In the genomic region with DNA sequence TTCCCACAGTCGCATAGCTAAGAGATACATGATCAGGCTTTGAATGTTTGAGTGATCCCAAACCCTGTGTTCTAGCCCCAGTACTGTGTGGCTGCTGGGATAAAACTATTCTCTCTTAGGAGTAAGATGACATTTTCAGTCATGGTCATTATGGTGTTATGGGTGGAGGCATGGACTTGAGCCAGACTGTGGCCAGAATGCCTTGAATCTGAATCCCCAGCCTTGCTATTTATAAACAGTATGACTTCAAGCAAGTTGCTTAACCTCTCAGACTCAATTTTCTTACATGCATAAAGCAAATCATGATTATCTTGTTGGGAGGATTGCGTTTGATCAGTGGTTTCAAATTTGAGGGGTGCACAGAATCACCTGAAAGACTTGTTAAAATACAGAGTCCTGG, we compare ENCODE assay signal across 20 cellular contexts.
A peak's percentile ranks its signal among the peaks of the same experiment; 100 is the strongest.
DNase-seq lines count a peak whose midpoint lies in the region; ATAC-seq and TF ChIP-seq lines count a peak whose summit lies in the region.
"Had no signal": no experiment of that assay in that cellular context is flagged by ENCODE, and none has a peak within 500 bp of the region (broad histone marks: within the 10 kb centered on the region; RNA-seq: fewer than 3 reads in every experiment).

No MANE protein-coding gene starts in this region.

- H3K27ac ChIP-seq in IMR-90 (ENCODE audit: insufficient read depth, low read length) (peak overlapping the region; percentile 38; the same call in 1 of the 2 replicates), mesenchymal stem cell (ENCODE audit: low read length, poor library complexity, severe bottlenecking) (no peak overlapping the region), prostate gland (no peak overlapping the region)
- H3K27ac ChIP-seq: right lobe of liver, stomach, WERI-Rb-1 had no signal

- no peak overlapping the region for H2AK9ac ChIP-seq in IMR-90 (replicated peaks; ENCODE audit: low read depth, low read length, poor library complexity)

- DNase-seq in AG09319 (ENCODE audit: extremely low read depth, low read depth) (peak; percentile 70), IMR-90 (peak; percentile 88), cardiac fibroblast (ENCODE audit: low read depth in 2 of 2) (peak; percentile 52 to 88), mesenchymal stem cell (peak; percentile 75), prostate gland (ENCODE audit: low spot score) (no peak), DMS153 (lab: John Stamatoyannopoulos, UW) (no peak)
- DNase-seq: activated CD4-positive, alpha-beta memory T cell treated with anti-CD3 and anti-CD28 coated beads, Interleukin-2, amount 10 ng/mL, durations not matched to agents 7 days and 5 days; activated naive CD4-positive, alpha-beta T cell treated with anti-CD3 and anti-CD28 coated beads, Interleukin-2, amount 10 ng/mL, durations not matched to agents 7 days and 5 days; activated T-cell treated with anti-CD3 and anti-CD28 coated beads, Interleukin-2, amount 50 U/mL, for 24 hours; cortex of kidney; KBM-7; NCI-H1092; NCI-H510A treated with DMSO at 0.1 percent for 48 hours; right lobe of liver; stimulated activated CD4-positive, alpha-beta T cell treated with anti-CD3 and anti-CD28 coated beads, Interleukin-2, amount 100 ng/mL, for 24 hours; stomach; WERI-Rb-1 had no signal

- intact Hi-C loops in IMR-90 (cut with micrococcal nuclease) (loop anchor here (5.0 kb wide), 1 partner anchor 977 kb away; the partner anchor contains the start of gene BDNF), prostate gland (cut with DNase I) (no loop called here)

- TF ChIP-seq POLR2A in IMR-90 (IDR thresholded peaks at IDR 0.05; ENCODE audit: low read depth, low read length), result no peak
- TF ChIP-seq POLR2A in prostate gland (IDR thresholded peaks at IDR 0.05), result no peak

- H2AFZ ChIP-seq in IMR-90 (replicated peaks; ENCODE audit: low read length, poor library complexity) (no peak overlapping the region), mesenchymal stem cell (ENCODE audit: low read depth, low read length) (no peak overlapping the region)

- H3K9me1 ChIP-seq in IMR-90 (ENCODE audit: insufficient read depth, low read length), result no peaks in the 10 kb centered on the region; the same call in none of the 2 replicates

- 0 out of 2 replicates have a peak overlapping the region, but pooled peaks have one; percentile 53 for H2AK5ac ChIP-seq in IMR-90 (ENCODE audit: low read depth, low read length)
- no peak overlapping the region for H2AK5ac ChIP-seq in mesenchymal stem cell (ENCODE audit: low read length, severe bottlenecking)

- POLR2A ChIA-PET in IMR-90 (lab: Charles Lee; ENCODE audit: unreplicated experiment), result interaction anchor here (0.6 to 0.9 kb wide), 2 partner anchors 113 to 155 kb away, joined by 3 to 4 read pairs; no protein-coding TSS in a partner anchor

- peaks cover 7% of the 10 kb centered on the region for H3K4me1 ChIP-seq in IMR-90 (ENCODE audit: control insufficient read depth, insufficient read depth, low read length)
- H3K4me1 ChIP-seq in mesenchymal stem cell (ENCODE audit: control insufficient read depth, insufficient read depth, low read depth, low read length), result no peaks in the 10 kb centered on the region
- H3K4me1 ChIP-seq in prostate gland (replicated peaks), result no peaks in the 10 kb centered on the region
- H3K4me1 ChIP-seq: right lobe of liver, stomach had no signal

- ATAC-seq in IMR-90 (ENCODE audit: low read depth) (peak; percentile 82), GM18909 (IDR thresholded peaks at IDR 0.05; ENCODE audit: poor library complexity, unreplicated experiment) (no peak), HG03045 (IDR thresholded peaks at IDR 0.05; ENCODE audit: unreplicated experiment) (no peak)
- ATAC-seq: GM23338, right lobe of liver had no signal

- H3K56ac ChIP-seq in IMR-90 (ENCODE audit: extremely low read depth, insufficient read depth, low read length), result peak overlapping the region; percentile 53

- H2BK120ac ChIP-seq in IMR-90 (ENCODE audit: low read depth, low read length), result peak overlapping the region; percentile 84
- no peak overlapping the region for H2BK120ac ChIP-seq in mesenchymal stem cell (ENCODE audit: low read depth, low read length)

- dilution Hi-C loops in IMR-90 (cut with HindIII; ENCODE audit: low sequenced_read_pairs, unreplicated experiment), result no loop called here

- H4K8ac ChIP-seq in IMR-90 (ENCODE audit: low read depth in 2 of 2, low read length in 2 of 2), result peak overlapping the region; percentile 70 to 90
- H4K8ac ChIP-seq in mesenchymal stem cell (ENCODE audit: low read length), result no peak overlapping the region

- TF ChIP-seq CTCF in AG09319 (IDR thresholded peaks at IDR 0.05; ENCODE audit: low read depth, low read length) (no peak), IMR-90 (conservative IDR thresholded peaks at IDR 0.05; ENCODE audit: low read depth, low read length) (no peak), cardiac fibroblast (IDR thresholded peaks at IDR 0.05; ENCODE audit: low read depth, low read length) (no peak), prostate gland (IDR thresholded peaks at IDR 0.05) (no peak)

- H2BK15ac ChIP-seq in IMR-90 (ENCODE audit: low read depth, low read length) (peak overlapping the region; percentile 78; the same call in 1 of the 3 replicates), mesenchymal stem cell (ENCODE audit: low read depth, poor library complexity, severe bottlenecking) (no peak overlapping the region)

- in situ Hi-C loops in IMR-90 (cut with MboI; ENCODE audit: low sequenced_read_pairs), result no loop called here

- H3K4me3 ChIP-seq in IMR-90 (ENCODE audit: insufficient read depth, low read depth, low read length), result no peak overlapping the region
- H3K4me3 ChIP-seq in cardiac fibroblast (replicated peaks in 1 of 2; ENCODE audit: low read depth in 2 of 2, low read length in 2 of 2), result no peak overlapping the region
- H3K4me3 ChIP-seq in mesenchymal stem cell (ENCODE audit: insufficient read depth in 1 of 2, low read depth in 1 of 2, low read length in 2 of 2), result no peak overlapping the region
- H3K4me3 ChIP-seq in prostate gland, result no peak overlapping the region
- H3K4me3 ChIP-seq: GM23338, right lobe of liver, stomach had no signal

- H4K91ac ChIP-seq in IMR-90 (ENCODE audit: insufficient read depth, low read depth, low read length) (peak overlapping the region; percentile 86), mesenchymal stem cell (ENCODE audit: low read length) (no peak overlapping the region)

- peak overlapping the region; percentile 88; the same call in 1 of the 2 replicates for H3K18ac ChIP-seq in IMR-90 (ENCODE audit: low read depth, low read length)
- no peak overlapping the region for H3K18ac ChIP-seq in mesenchymal stem cell (ENCODE audit: low read depth in 1 of 2, low read length in 2 of 2)

- H4K20me1 ChIP-seq in IMR-90 (ENCODE audit: insufficient read depth, low read length), result no peaks in the 10 kb centered on the region

- H3K27me3 ChIP-seq in IMR-90 (ENCODE audit: control insufficient read depth, insufficient read depth, low read length) (no peaks in the 10 kb centered on the region), mesenchymal stem cell (ENCODE audit: control insufficient read depth in 1 of 2, insufficient read depth in 1 of 2, low read length in 2 of 2) (no peaks in the 10 kb centered on the region), prostate gland (replicated peaks; ENCODE audit: insufficient read depth) (no peaks in the 10 kb centered on the region)
- H3K27me3 ChIP-seq: right lobe of liver, stomach had no signal

- CTCF ChIA-PET in IMR-90 (lab: Yijun Ruan, JAX), result interaction anchor here (0.8 to 0.9 kb wide), 2 partner anchors 11 to 13 kb away, joined by 3 to 8 read pairs; no protein-coding TSS in a partner anchor

- H3K9ac ChIP-seq in IMR-90 (ENCODE audit: low read depth, low read length) (peak overlapping the region; percentile 37; the same call in 1 of the 2 replicates), mesenchymal stem cell (ENCODE audit: low read length) (no peak overlapping the region)

- H3K36me3 ChIP-seq in IMR-90 (ENCODE audit: control insufficient read depth, insufficient read depth, low read length) (no peaks in the 10 kb centered on the region), mesenchymal stem cell (ENCODE audit: control insufficient read depth in 1 of 2, insufficient read depth in 2 of 2, low read depth in 1 of 2, low read length in 2 of 2) (no peaks in the 10 kb centered on the region), prostate gland (no peaks in the 10 kb centered on the region)
- H3K36me3 ChIP-seq: right lobe of liver, stomach, WERI-Rb-1 had no signal

- H4K5ac ChIP-seq in IMR-90 (ENCODE audit: low read depth, low read length), result peak overlapping the region; percentile 97; the same call in 1 of the 2 replicates

- H2BK20ac ChIP-seq in IMR-90 (ENCODE audit: low read depth, low read length), result peak overlapping the region; percentile 87

- H3K14ac ChIP-seq in IMR-90 (replicated peaks; ENCODE audit: low read depth, low read length), result peak overlapping the region; percentile 72; the same call in 1 of the 2 replicates
- H3K14ac ChIP-seq in mesenchymal stem cell (ENCODE audit: low read length in 2 of 2), result no peak overlapping the region

- no peak for TF ChIP-seq RAD21 in IMR-90 (IDR thresholded peaks at IDR 0.05; ENCODE audit: low read length)

- H3K4ac ChIP-seq in IMR-90 (ENCODE audit: low read depth, low read length) (peak overlapping the region; percentile 73), mesenchymal stem cell (ENCODE audit: low read depth in 1 of 2, low read length in 2 of 2) (peak overlapping the region in 1 of 2 experiments; percentile 28)

- H3K23ac ChIP-seq in IMR-90 (ENCODE audit: low read depth, low read length) (peak overlapping the region; percentile 44; the same call in 1 of the 2 replicates), mesenchymal stem cell (ENCODE audit: low read length in 2 of 2) (no peak overlapping the region)

- no CpG with 5 or more reads among the region's 2 CpGs for WGBS in IMR-90 (ENCODE audit: extremely low coverage in 2 of 2, insufficient read length in 1 of 2), 2 experiments
- WGBS in mesenchymal stem cell, result 95% methylated on average over 2 of the region's 2 CpGs
- 98% methylated on average over 2 of the region's 2 CpGs for WGBS in prostate gland

- BruUV-seq in IMR-90 (replicated peaks; lab: Mats Ljungman, UMichigan), result no TSS peak

- H3K79me1 ChIP-seq in IMR-90 (ENCODE audit: low read depth in 1 of 2, low read length in 2 of 2), result no peaks in the 10 kb centered on the region
- no peaks in the 10 kb centered on the region for H3K79me1 ChIP-seq in mesenchymal stem cell (replicated peaks; ENCODE audit: low read length, poor library complexity, severe bottlenecking)

- H2BK12ac ChIP-seq in mesenchymal stem cell (ENCODE audit: low read length in 2 of 2), result peak overlapping the region in 1 of 2 experiments; percentile 52

- H2BK5ac ChIP-seq in IMR-90 (ENCODE audit: low read depth, low read length, poor library complexity, severe bottlenecking), result peak overlapping the region; percentile 92
- peak overlapping the region; percentile 44 for H2BK5ac ChIP-seq in mesenchymal stem cell (ENCODE audit: low read depth, low read length, poor library complexity, severe bottlenecking)

- H3K9me3 ChIP-seq in IMR-90 (ENCODE audit: control insufficient read depth, insufficient read depth, low read length) (no peaks in the 10 kb centered on the region), mesenchymal stem cell (ENCODE audit: control insufficient read depth, low read length) (no peaks in the 10 kb centered on the region), prostate gland (no peaks in the 10 kb centered on the region)
- H3K9me3 ChIP-seq: right lobe of liver, stomach had no signal

- H3K4me2 ChIP-seq in IMR-90 (ENCODE audit: low read depth, low read length) (peak overlapping the region; percentile 63; the same call in 1 of the 2 replicates), mesenchymal stem cell (ENCODE audit: low read length, poor library complexity, severe bottlenecking) (no peak overlapping the region)
- H3K4me2 ChIP-seq: GM23338 had no signal

Comparison
In these comparisons a context has a peak if more than half of its experiments do, and no peak if none do; other contexts are left out.
1. DNase-seq: peak in AG09319 (single experiment), IMR-90 (single experiment), cardiac fibroblast (2 of 2) and mesenchymal stem cell (single experiment); none in prostate gland (single experiment) and DMS153 (single experiment).